11 cellular contexts compared by ENCODE assay signal in the genomic region with DNA sequence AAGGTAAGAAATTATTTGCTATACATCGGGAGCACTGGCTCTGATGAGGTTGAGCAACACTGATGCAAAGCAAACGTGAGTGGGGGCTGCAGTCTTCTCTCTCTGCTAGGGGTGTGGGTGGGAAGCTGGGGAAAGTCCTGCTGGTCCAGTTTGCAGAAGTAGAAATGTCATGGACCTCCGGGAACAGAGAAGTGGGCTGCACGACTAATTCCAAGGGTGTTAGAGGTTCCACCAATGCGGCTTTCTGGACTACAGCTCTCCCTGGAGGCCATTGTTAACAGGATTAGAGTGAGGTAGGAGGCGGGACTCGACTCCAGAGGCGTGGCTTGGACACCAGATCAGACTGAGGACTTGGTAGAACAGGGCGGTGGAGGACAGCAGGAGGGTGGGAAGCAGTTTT. TPM values are rescaled to one million over a fixed set of nuclear protein-coding genes. Genes with fewer than 3 reads are reported as not detected.
DNase-seq lines count a peak whose midpoint lies in the region; ATAC-seq, FAIRE-seq and TF ChIP-seq lines count a peak whose summit lies in the region.
"Had no signal": no experiment of that assay in that cellular context is flagged by ENCODE, and none has a peak within 500 bp of the region (broad histone marks: within the 10 kb centered on the region; RNA-seq: fewer than 3 reads in every experiment).

No MANE protein-coding gene starts in this region.

- WGBS in smooth muscle cell (ENCODE audit: low lambda C conversion rate): 25% methylated on average over 9 of the region's 9 CpGs

- H3K9me3 ChIP-seq in Panc1 (ENCODE audit: control insufficient read depth, insufficient read depth, low read depth, low read length): no peaks in the 10 kb centered on the region
- H3K9me3 ChIP-seq in smooth muscle cell (replicated peaks; ENCODE audit: low read depth): no peaks in the 10 kb centered on the region
- H3K9me3 ChIP-seq: upper lobe of left lung had no signal

- no peaks in the 10 kb centered on the region for H3K79me2 ChIP-seq in smooth muscle cell (ENCODE audit: low read depth)

- peak; percentile 96 for ATAC-seq in Panc1
- no peak for ATAC-seq in HG03025 (IDR thresholded peaks at IDR 0.05; ENCODE audit: low FRiP score, unreplicated experiment)

- in situ Hi-C loops in Panc1 (cut with HindIII; ENCODE audit: low pct_unique_long_range_greater_than_20kb, low sequenced_read_pairs): no loop called here

- H3K4me3 ChIP-seq in Panc1 (ENCODE audit: low read depth in 2 of 2, low read length in 2 of 2) (peak overlapping the region in 1 of 2 experiments; percentile 5; a peak in 2 of 4 replicates), foreskin fibroblast (ENCODE audit: low read depth in 1 of 2, low read length in 2 of 2) (no peak overlapping the region), smooth muscle cell (no peak overlapping the region)
- H3K4me3 ChIP-seq: upper lobe of left lung had no signal

- BruUV-seq in Panc1 (replicated peaks; lab: Mats Ljungman, UMichigan): no TSS peak

- POLR2A ChIA-PET in Panc1 (lab: Charles Lee): interaction anchor here (0.5 to 0.7 kb wide), 6 partner anchors 24 to 1018 kb away, joined by 3 to 7 read pairs (median 4); a partner anchor contains a TSS

- no peak overlapping the region for H3K9ac ChIP-seq in smooth muscle cell (ENCODE audit: low read depth)

- no peaks in the 10 kb centered on the region for H3K36me3 ChIP-seq in Panc1 (ENCODE audit: control insufficient read depth, insufficient read depth, low read length)
- H3K36me3 ChIP-seq in smooth muscle cell (ENCODE audit: low read depth): no peaks in the 10 kb centered on the region
- H3K36me3 ChIP-seq: upper lobe of left lung had no signal

- no peaks in the 10 kb centered on the region for H3K4me1 Mint-ChIP-seq in activated naive CD4-positive, alpha-beta T cell treated with anti-CD3 and anti-CD28 coated beads for 36 hours (ENCODE audit: low read depth)
- H3K4me1 Mint-ChIP-seq in activated naive CD4-positive, alpha-beta T cell treated with anti-CD3 and anti-CD28 coated beads, Interleukin-2, amount 10 ng/mL, durations not matched to agents 7 days and 5 days: no peaks in the 10 kb centered on the region

- no peaks in the 10 kb centered on the region for H3F3A ChIP-seq in smooth muscle cell (ENCODE audit: low read depth)

- H4K20me1 ChIP-seq in smooth muscle cell (ENCODE audit: low read depth): no peaks in the 10 kb centered on the region

- peak overlapping the region; percentile 3; the same call in 1 of the 2 replicates for H3K27ac ChIP-seq in Panc1 (ENCODE audit: low read length)
- H3K27ac ChIP-seq in smooth muscle cell (ENCODE audit: low read depth): no peak overlapping the region
- H3K27ac ChIP-seq: upper lobe of left lung had no signal

- CTCF ChIA-PET in activated naive CD4-positive, alpha-beta T cell treated with anti-CD3 and anti-CD28 coated beads for 36 hours (lab: Charles Lee): interaction anchor here (0.6 kb wide), 1 partner anchor 75 kb away, joined by 3 read pairs; no protein-coding TSS in a partner anchor
- CTCF ChIA-PET in activated naive CD4-positive, alpha-beta T cell treated with anti-CD3 and anti-CD28 coated beads, Interleukin-2, amount 10 ng/mL, durations not matched to agents 7 days and 5 days (lab: Charles Lee): interaction anchor here (1.1 kb wide), 1 partner anchor 16 kb away, joined by 3 read pairs; no protein-coding TSS in a partner anchor
- CTCF ChIA-PET in Panc1 (lab: Charles Lee): interaction anchor here (0.5 to 2.7 kb wide), 12 partner anchors 14 to 755 kb away, joined by 3 to 22 read pairs (median 6); a partner anchor contains a TSS

- peaks cover 7% of the 10 kb centered on the region for H3K27me3 Mint-ChIP-seq in activated naive CD4-positive, alpha-beta T cell treated with anti-CD3 and anti-CD28 coated beads for 36 hours (ENCODE audit: low read depth)
- H3K27me3 Mint-ChIP-seq in activated naive CD4-positive, alpha-beta T cell treated with anti-CD3 and anti-CD28 coated beads, Interleukin-2, amount 10 ng/mL, durations not matched to agents 7 days and 5 days: peaks cover 47% of the 10 kb centered on the region

- peak overlapping the region; percentile 40 for H3K4me2 ChIP-seq in smooth muscle cell

- H3K27me3 ChIP-seq in Panc1 (ENCODE audit: control insufficient read depth, insufficient read depth, low read length): no peaks in the 10 kb centered on the region
- no peaks in the 10 kb centered on the region for H3K27me3 ChIP-seq in smooth muscle cell (ENCODE audit: low read depth)
- H3K27me3 ChIP-seq: upper lobe of left lung had no signal

- DNase-seq in activated naive CD4-positive, alpha-beta T cell treated with anti-CD3 and anti-CD28 coated beads for 36 hours: peak; percentile 24
- DNase-seq in activated naive CD4-positive, alpha-beta T cell treated with anti-CD3 and anti-CD28 coated beads, Interleukin-2, amount 10 ng/mL, durations not matched to agents 7 days and 5 days: no peak
- DNase-seq in Panc1 (ENCODE audit: low read depth, low spot score) (no peak), foreskin fibroblast (peak; percentile 21 to 57), smooth muscle cell (lab: John Stamatoyannopoulos, UW; ENCODE audit: unreplicated experiment) (no peak), mesenteric fat pad (ENCODE audit: low spot score) (no peak), GM19239 (ENCODE audit: insufficient read length, low spot score) (no peak)

- peaks cover 11% of the 10 kb centered on the region for H3K4me1 ChIP-seq in Panc1 (ENCODE audit: control insufficient read depth, insufficient read depth, low read length)
- H3K4me1 ChIP-seq in smooth muscle cell (ENCODE audit: low read depth): peaks cover 5% of the 10 kb centered on the region
- H3K4me1 ChIP-seq: upper lobe of left lung had no signal

- no peak overlapping the region for H3K4me3 Mint-ChIP-seq in activated naive CD4-positive, alpha-beta T cell treated with anti-CD3 and anti-CD28 coated beads for 36 hours
- no peak overlapping the region for H3K4me3 Mint-ChIP-seq in activated naive CD4-positive, alpha-beta T cell treated with anti-CD3 and anti-CD28 coated beads, Interleukin-2, amount 10 ng/mL, durations not matched to agents 7 days and 5 days

- no peak for FAIRE-seq in GM19239 (lab: Jason Lieb, UNC)
- FAIRE-seq: islet of Langerhans had no signal

- H3K36me3 Mint-ChIP-seq in activated naive CD4-positive, alpha-beta T cell treated with anti-CD3 and anti-CD28 coated beads for 36 hours (ENCODE audit: low read depth): no peaks in the 10 kb centered on the region
- H3K36me3 Mint-ChIP-seq in activated naive CD4-positive, alpha-beta T cell treated with anti-CD3 and anti-CD28 coated beads, Interleukin-2, amount 10 ng/mL, durations not matched to agents 7 days and 5 days: no peaks in the 10 kb centered on the region

- H2AFZ ChIP-seq in smooth muscle cell (ENCODE audit: low read depth): no peak overlapping the region

- H3K27ac Mint-ChIP-seq in activated naive CD4-positive, alpha-beta T cell treated with anti-CD3 and anti-CD28 coated beads for 36 hours: peak overlapping the region; percentile 18
- no peak overlapping the region for H3K27ac Mint-ChIP-seq in activated naive CD4-positive, alpha-beta T cell treated with anti-CD3 and anti-CD28 coated beads, Interleukin-2, amount 10 ng/mL, durations not matched to agents 7 days and 5 days

- H3K9me3 Mint-ChIP-seq in activated naive CD4-positive, alpha-beta T cell treated with anti-CD3 and anti-CD28 coated beads for 36 hours: no peaks in the 10 kb centered on the region
- no peaks in the 10 kb centered on the region for H3K9me3 Mint-ChIP-seq in activated naive CD4-positive, alpha-beta T cell treated with anti-CD3 and anti-CD28 coated beads, Interleukin-2, amount 10 ng/mL, durations not matched to agents 7 days and 5 days

- intact Hi-C loops in activated naive CD4-positive, alpha-beta T cell treated with anti-CD3 and anti-CD28 coated beads for 36 hours (cut with micrococcal nuclease): loop anchor here (2.0 kb wide), 1 partner anchor 75 kb away; no protein-coding TSS in a partner anchor
- intact Hi-C loops in Panc1 (cut with micrococcal nuclease; ENCODE audit: unreplicated experiment): no loop called here

- TF ChIP-seq CTCF in Panc1 (IDR thresholded peaks at IDR 0.05) (no peak), foreskin fibroblast (IDR thresholded peaks at IDR 0.05; ENCODE audit: low read depth, low read length) (peak; percentile 21), smooth muscle cell (IDR thresholded peaks at IDR 0.05; ENCODE audit: borderline replicate concordance, insufficient read depth, poor library complexity, severe bottlenecking) (no peak)

RNA-seq across cellular contexts. Expression of a gene that starts 5.7 kb away (rescaled TPM):
- total RNA-seq in activated naive CD4-positive, alpha-beta T cell treated with anti-CD3 and anti-CD28 coated beads for 36 hours: 1 to 10 TPM; 1.0 to 1.8 TPM
- total RNA-seq in Panc1 (2021; ENCODE audit: unreplicated experiment): 443 TPM
- 429 TPM for polyA plus RNA-seq in Panc1 (2012; ENCODE audit: insufficient read length)
- 1.9 and 5.3 TPM in 2 replicates for total RNA-seq in smooth muscle cell
- 2.8 and 5.4 TPM in 2 replicates for polyA plus RNA-seq in smooth muscle cell
- total RNA-seq in mesenteric fat pad: 21.7 TPM

RNA-seq across cellular contexts. Expression of a gene that starts 46.1 kb away (rescaled TPM):
- total RNA-seq in activated naive CD4-positive, alpha-beta T cell treated with anti-CD3 and anti-CD28 coated beads for 36 hours: not detected
- total RNA-seq in Panc1 (2021; ENCODE audit: unreplicated experiment) (10.3 TPM), smooth muscle cell (0.22 and 2.2 TPM in 2 replicates), mesenteric fat pad (not detected)
- polyA plus RNA-seq in Panc1 (2012; ENCODE audit: insufficient read length): 8.1 TPM
- not detected in 2 replicates for polyA plus RNA-seq in smooth muscle cell
- total RNA-seq: T-helper 2 cell treated with Interferon-gamma antibody and Interleukin-4, amounts not matched to agents 100 ng/mL and 5 ng/mL, for 36 hours; upper lobe of left lung had no signal

Comparison
In these comparisons a context has a peak if more than half of its experiments do, and no peak if none do; other contexts are left out.
1. DNase-seq: peak in activated naive CD4-positive, alpha-beta T cell treated with anti-CD3 and anti-CD28 coated beads for 36 hours (single experiment) and foreskin fibroblast (2 of 2); none in activated naive CD4-positive, alpha-beta T cell treated with anti-CD3 and anti-CD28 coated beads, Interleukin-2, amount 10 ng/mL, durations not matched to agents 7 days and 5 days (single experiment), Panc1 (single experiment), smooth muscle cell (single experiment), mesenteric fat pad (single experiment) and GM19239 (single experiment).
2. RNA of a gene that starts 5.7 kb away (total RNA-seq): 443 TPM in Panc1 (single experiment); 21.7 TPM in mesenteric fat pad (single experiment), 1.9 to 5.3 TPM in smooth muscle cell and 1.0 to 1.8 TPM in activated naive CD4-positive, alpha-beta T cell treated with anti-CD3 and anti-CD28 coated beads for 36 hours; every median in the first group is over 10 times any median in the second.